In genomic region chr12:82973601-82974000, GRCh38 we compare ENCODE assay signal across 25 cellular contexts.
"Had no signal": no experiment of that assay in that cellular context is flagged by ENCODE, and none has a peak within 500 bp of the region (broad histone marks: within the 10 kb centered on the region; RNA-seq: fewer than 3 reads in every experiment).

No MANE protein-coding gene starts in this region.

- H3K79me2 ChIP-seq: hepatocyte had no signal

- H3K36me3 ChIP-seq: colonic mucosa, gastrocnemius medialis, heart left ventricle, lower lobe of right lung, prostate gland, right atrium auricular region, spleen, tibial artery had no signal

- H3K27me3 ChIP-seq: colonic mucosa, gastrocnemius medialis, heart left ventricle, hepatocyte, right atrium auricular region, sigmoid colon, spleen, testis, tibial artery had no signal

- H2AFZ ChIP-seq: hepatocyte had no signal

- H3K4me2 ChIP-seq: hepatocyte had no signal

- H3K27ac ChIP-seq: colonic mucosa, epithelial cell of prostate, gastrocnemius medialis, heart left ventricle, hepatocyte, lower lobe of right lung, prostate gland, right atrium auricular region, sigmoid colon, spleen, testis, tibial artery had no signal

- H3K4me1 ChIP-seq: colonic mucosa, gastrocnemius medialis, heart left ventricle, lower lobe of right lung, prostate gland, right atrium auricular region, spleen, testis, tibial artery had no signal

- ATAC-seq: esophagus mucosa; gastrocnemius medialis; heart left ventricle; left ventricle myocardium superior; lower lobe of right lung; naive thymus-derived CD8-positive, alpha-beta T cell; stimulated activated memory B cell treated with anti-CD40 and anti-IgM and Interleukin-4, amounts not matched to agents 10 μg/mL and 1 μg/mL and 100 μg/mL, for 72 hours; stimulated activated naive CD8-positive, alpha-beta T cell treated with anti-CD3 and anti-CD28 coated beads, Interleukin-15, Interleukin-2, amounts not matched to agents 100 U/mL and 50 U/mL, for 24 hours had no signal

- H3K4me3 ChIP-seq: colonic mucosa, gastrocnemius medialis, heart left ventricle, hepatocyte, lower lobe of right lung, prostate gland, right atrium auricular region, sigmoid colon, spleen, testis, tibial artery had no signal

- DNase-seq: colonic mucosa; effector CD8-positive, alpha-beta T cell; endodermal cell; foreskin fibroblast; gastrocnemius medialis; heart left ventricle; kidney; left ventricle myocardium superior; lower lobe of right lung; naive thymus-derived CD8-positive, alpha-beta T cell; nephron progenitor cell; nucleus accumbens; sigmoid colon; spleen; stimulated activated CD4-positive, alpha-beta T cell treated with anti-CD3 and anti-CD28 coated beads, Interleukin-4, amount 100 ng/mL, for 4 hours; stimulated activated naive CD8-positive, alpha-beta T cell treated with anti-CD3 and anti-CD28 coated beads, Interleukin-15, Interleukin-2, amounts not matched to agents 100 U/mL and 50 U/mL, for 24 hours; substantia nigra; testis; tibial artery had no signal

- H3K9me3 ChIP-seq: colonic mucosa, gastrocnemius medialis, heart left ventricle, lower lobe of right lung, prostate gland, right atrium auricular region, sigmoid colon, spleen, testis, tibial artery had no signal
